ENCODE assay signal across 8 cellular contexts in genomic region chr1:197917813-197918646, GRCh38. TPM values are rescaled to one million over a fixed set of nuclear protein-coding genes. Genes with fewer than 3 reads are reported as not detected.
DNase-seq lines count a peak whose midpoint lies in the region; ATAC-seq, FAIRE-seq and TF ChIP-seq lines count a peak whose summit lies in the region.

No MANE protein-coding gene starts in this region.

- no peak overlapping the region for H3K14ac ChIP-seq in H1 (ENCODE audit: insufficient read length)

- 0 out of 2 replicates have a peak overlapping the region, but pooled peaks have one; percentile 27 for H3K18ac ChIP-seq in H1 (ENCODE audit: extremely low read depth, low read length)

- TF ChIP-seq CTCF in H1 (IDR thresholded peaks at IDR 0.05; ENCODE audit: control extremely low read depth in 1 of 3, insufficient read depth in 1 of 3, low read depth in 1 of 3, low read length in 3 of 3) (no peak), gastroesophageal sphincter (IDR thresholded peaks at IDR 0.05) (no peak)

- CTCF ChIA-PET in H1 (lab: Charles Lee; ENCODE audit: partially characterized antibody) = interaction anchor here (0.6 to 6.4 kb wide), 14 partner anchors 9 to 1466 kb away, joined by 3 to 112 read pairs (median 3); partner anchors contain the start of gene C1orf53

- no peak overlapping the region for H3K56ac ChIP-seq in H1 (replicated peaks; ENCODE audit: insufficient read length, low read depth, low read length)

- peaks cover 92 to 100% (median 99%) of the 10 kb centered on the region in 4 experiments for H3K27me3 ChIP-seq in H1 (replicated peaks in 1 of 4; ENCODE audit: control insufficient read depth in 3 of 4, extremely low read depth in 1 of 4, insufficient read depth in 3 of 4, low read length in 3 of 4)
- H3K27me3 ChIP-seq in neuron (ENCODE audit: insufficient read depth, low read length) = peaks cover 99% of the 10 kb centered on the region
- H3K27me3 ChIP-seq in gastroesophageal sphincter = peaks cover 100% of the 10 kb centered on the region

- H3K23me2 ChIP-seq in H1 (ENCODE audit: low read depth, low read length) = peaks cover 5% of the 10 kb centered on the region

- H3K23ac ChIP-seq in H1 (ENCODE audit: insufficient read length) = no peak overlapping the region

- ATAC-seq in gastroesophageal sphincter (no peak), HG03520 (IDR thresholded peaks at IDR 0.05; ENCODE audit: unreplicated experiment) (no peak), HG03565 (IDR thresholded peaks at IDR 0.05; ENCODE audit: unreplicated experiment) (no peak), GM21717 (IDR thresholded peaks at IDR 0.05; ENCODE audit: unreplicated experiment) (no peak)

- no peak overlapping the region for H2BK20ac ChIP-seq in H1 (ENCODE audit: low read length)

- H3K79me1 ChIP-seq in H1 (ENCODE audit: low read depth, low read length) = no peaks in the 10 kb centered on the region

- no peak overlapping the region for H2AK5ac ChIP-seq in H1 (ENCODE audit: low read depth, low read length)

- TF ChIP-seq EP300 in H1 (IDR thresholded peaks at IDR 0.05; ENCODE audit: borderline replicate concordance in 1 of 2, low read depth in 2 of 2, low read length in 2 of 2) (no peak), gastroesophageal sphincter (IDR thresholded peaks at IDR 0.05) (no peak)

- TF ChIP-seq RAD21 in H1 (IDR thresholded peaks at IDR 0.05 in 1 of 2, conservative IDR thresholded peaks at IDR 0.05 in 1 of 2; ENCODE audit: low read depth in 2 of 2, low read length in 2 of 2) = no peak

- H2BK12ac ChIP-seq in H1 (ENCODE audit: low read depth, low read length) = no peak overlapping the region

- H3K9ac ChIP-seq in ES-I3 (ENCODE audit: low read depth, low read length) (peak overlapping the region; percentile 42; the same call in 1 of the 2 replicates), H1 (replicated peaks in 1 of 4; ENCODE audit: extremely low read depth in 1 of 4, low read depth in 3 of 4, low read length in 3 of 4) (no peak overlapping the region)

- H2BK15ac ChIP-seq in H1 (ENCODE audit: low read length) = no peak overlapping the region; the same call in 1 of the 2 replicates

- H3K4me2 ChIP-seq in H1 (ENCODE audit: insufficient read depth in 1 of 2, low read depth in 2 of 2, low read length in 2 of 2) = peak overlapping the region; percentile 65 to 73

- H4K91ac ChIP-seq in H1 (replicated peaks; ENCODE audit: insufficient read length, low read length) = no peak overlapping the region

- no peak overlapping the region for H2BK5ac ChIP-seq in H1 (ENCODE audit: low read depth, low read length)

- peaks cover 5 to 9% of the 10 kb centered on the region in 2 experiments for H4K20me1 ChIP-seq in H1 (replicated peaks in 1 of 2; ENCODE audit: control insufficient read depth in 1 of 2, insufficient read depth in 2 of 2, low read length in 2 of 2)

- no peak overlapping the region for H2BK120ac ChIP-seq in H1 (replicated peaks; ENCODE audit: low read depth, low read length)

- H3K79me2 ChIP-seq in H1 (ENCODE audit: control insufficient read depth in 1 of 2, insufficient read depth in 2 of 2, low read length in 2 of 2) = no peaks in the 10 kb centered on the region

- H2AFZ ChIP-seq in H1 (ENCODE audit: low read length) = no peak overlapping the region
- H2AFZ ChIP-seq in neuron (ENCODE audit: low read depth, low read length) = peak overlapping the region; percentile 5

- no peak overlapping the region for H4K5ac ChIP-seq in H1 (ENCODE audit: insufficient read length, low read depth, low read length)

- H3K36me3 ChIP-seq in ES-I3 (ENCODE audit: insufficient read depth, low read length) = no peaks in the 10 kb centered on the region
- H3K36me3 ChIP-seq in H1 (ENCODE audit: control insufficient read depth in 2 of 4, insufficient read depth in 4 of 4, low read length in 3 of 4) = peaks cover 0 to 2% (median 0%) of the 10 kb centered on the region in 4 experiments; a peak in 1 of 8 replicates
- no peaks in the 10 kb centered on the region for H3K36me3 ChIP-seq in neuron (ENCODE audit: insufficient read depth, low read length)
- H3K36me3 ChIP-seq in gastroesophageal sphincter = no peaks in the 10 kb centered on the region

- no peak for FAIRE-seq in H1 (lab: Jason Lieb, UNC)

- H3K9me3 ChIP-seq in ES-I3 (ENCODE audit: control insufficient read depth, insufficient read depth, low read length) = no peaks in the 10 kb centered on the region
- H3K9me3 ChIP-seq in H1 (ENCODE audit: insufficient read depth in 2 of 2, low read depth in 1 of 2, low read length in 1 of 2) = no peaks in the 10 kb centered on the region
- H3K9me3 ChIP-seq in neuron (ENCODE audit: low read length) = no peaks in the 10 kb centered on the region
- H3K9me3 ChIP-seq in gastroesophageal sphincter = no peaks in the 10 kb centered on the region

- H3K4me3 ChIP-seq in H1 (ENCODE audit: extremely low read depth in 1 of 4, insufficient read depth in 2 of 4, low read depth in 3 of 4, low read length in 4 of 4) (peak overlapping the region; percentile 1 to 55 (median 22); a peak in 6 of 8 replicates), neuron (ENCODE audit: low read length) (no peak overlapping the region), gastroesophageal sphincter (peak overlapping the region in 1 of 2 donors; percentile 40)

- POLR2A ChIA-PET in H1 (lab: Charles Lee; ENCODE audit: partially characterized antibody) = interaction anchor here (1.3 to 2.0 kb wide), 4 partner anchors 9 to 27 kb away, joined by 3 to 15 read pairs (median 8); partner anchors contain the start of gene C1orf53

- TF ChIP-seq POLR2A in H1 (IDR thresholded peaks at IDR 0.05; ENCODE audit: control extremely low read depth in 1 of 2, low read depth in 2 of 2, low read length in 2 of 2) = no peak
- no peak for TF ChIP-seq POLR2A in gastroesophageal sphincter (IDR thresholded peaks at IDR 0.05)

- peak; percentile 33 for DNase-seq in RPMI8226
- DNase-seq in H1 (ENCODE audit: low read depth in 1 of 2, low spot score in 2 of 2) = peak in 1 of 2 experiments; percentile 65

- no peak overlapping the region for H3K4ac ChIP-seq in H1 (replicated peaks; ENCODE audit: insufficient read length, low read depth, low read length)

- peak overlapping the region; percentile 62 for H4K8ac ChIP-seq in H1 (ENCODE audit: extremely low read depth, insufficient read depth, low read length)

- 2% methylated on average over 61 of the region's 63 CpGs; no CpG with 5 or more reads in 1 of the 2 experiments for WGBS in H1 (ENCODE audit: extremely low coverage in 1 of 2, insufficient coverage in 1 of 2, insufficient read length in 1 of 2, insufficient replicate concordance in 2 of 2, low coverage in 1 of 2, low lambda C conversion rate in 2 of 2, missing lambda C conversion rate in 1 of 2), 2 experiments
- 2 to 11% methylated on average over 6 to 21 of the region's 63 CpGs for WGBS in gastroesophageal sphincter (ENCODE audit: low coverage in 1 of 2), 2 donors

- no peak overlapping the region for H3K27ac ChIP-seq in H1 (ENCODE audit: low read depth, low read length)
- H3K27ac ChIP-seq in gastroesophageal sphincter = no peak overlapping the region

- H3K4me1 ChIP-seq in ES-I3 (ENCODE audit: insufficient read depth, low read length) (peaks cover 10% of the 10 kb centered on the region), H1 (replicated peaks in 1 of 4; ENCODE audit: control insufficient read depth in 3 of 4, insufficient read depth in 4 of 4, low read length in 3 of 4) (peaks cover 14 to 52% (median 25%) of the 10 kb centered on the region in 4 experiments), neuron (ENCODE audit: insufficient read depth, low read length) (peaks cover 28% of the 10 kb centered on the region), gastroesophageal sphincter (peaks cover 0 to 76% (median 31%) of the 10 kb centered on the region in 3 donors)

TF ChIP-seq in H1, 55 proteins besides CTCF, POLR2A, EP300 and RAD21 (continues in another document):
- TF ChIP-seq RFX5 (IDR thresholded peaks at IDR 0.05; ENCODE audit: borderline replicate concordance, low read depth, low read length) (no peak), POLR2AphosphoS5 (IDR thresholded peaks at IDR 0.05; ENCODE audit: low read depth, low read length) (no peak), SRF (IDR thresholded peaks at IDR 0.05; ENCODE audit: low read depth, low read length) (no peak), ZNF274 (IDR thresholded peaks at IDR 0.05; ENCODE audit: borderline replicate concordance, extremely low read depth, low read length) (no peak), CBX5 (IDR thresholded peaks at IDR 0.05; ENCODE audit: low read depth, low read length) (no peak), SUZ12 (IDR thresholded peaks at IDR 0.05; ENCODE audit: low read length) (peak; percentile 98), KDM4A (IDR thresholded peaks at IDR 0.05; ENCODE audit: low read depth, low read length, severe bottlenecking) (peak; percentile 47), YY1 (IDR thresholded peaks at IDR 0.05; ENCODE audit: low read depth, low read length) (no peak)

RNA-seq across cellular contexts. Expression of gene LHX9, which starts 0.9 kb away (rescaled TPM):
- not detected in 2 replicates for total RNA-seq in H1 (2021; fragmentation: NEBNext Ultra II Directional; extraction: Animal tissue kit (Norgen Biotek cat#: 25700))
- polyA plus RNA-seq in H1 (2011; rRNA removed) = not detected in 2 replicates
- polyA plus RNA-seq in H1 (2011; cell fraction: cytosol; rRNA removed) = not detected
- polyA plus RNA-seq in H1 (2011; cell fraction: nucleus; rRNA removed) = not detected
- polyA plus RNA-seq in H1 (2012, experiment 1 of 2) = not detected in 4 replicates
- not detected for polyA plus RNA-seq in H1 (2012, experiment 2 of 2)
- polyA plus RNA-seq in H1 (2013, experiment 1 of 2) = under 0.01 TPM
- 0.02 TPM for polyA plus RNA-seq in H1 (2013, experiment 2 of 2)
- polyA minus RNA-seq in H1 (2011; rRNA and poly(A)+ RNA removed) = not detected in 2 replicates
- polyA minus RNA-seq in H1 (2011; cell fraction: cytosol; rRNA and poly(A)+ RNA removed) = not detected
- polyA minus RNA-seq in H1 (2011; cell fraction: nucleus; rRNA and poly(A)+ RNA removed) = not detected
- not detected for total RNA-seq in gastroesophageal sphincter

RNA-seq across cellular contexts. Expression of gene C1orf53, which starts 15.6 kb away (rescaled TPM):
- 0.56 and 0.80 TPM in 2 replicates for total RNA-seq in H1 (2021; fragmentation: NEBNext Ultra II Directional; extraction: Animal tissue kit (Norgen Biotek cat#: 25700))
- polyA plus RNA-seq in H1 (2011; rRNA removed) = 1.3 and 1.8 TPM in 2 replicates
- polyA plus RNA-seq in H1 (2011; cell fraction: cytosol; rRNA removed) = 1.2 TPM
- polyA plus RNA-seq in H1 (2011; cell fraction: nucleus; rRNA removed) = 0.91 TPM
- 0.92 to 1.1 TPM (median 0.95 TPM) in 3 of 4 replicates, not detected in the other for polyA plus RNA-seq in H1 (2012, experiment 1 of 2)
- polyA plus RNA-seq in H1 (2012, experiment 2 of 2) = 2.7 TPM
- 1.8 TPM for polyA plus RNA-seq in H1 (2013, experiment 1 of 2)
- polyA plus RNA-seq in H1 (2013, experiment 2 of 2) = 1.4 TPM
- polyA minus RNA-seq in H1 (2011; rRNA and poly(A)+ RNA removed) = 0.63 TPM in 1 of 2 replicates, not detected in the other
- polyA minus RNA-seq in H1 (2011; cell fraction: cytosol; rRNA and poly(A)+ RNA removed) = not detected
- not detected for polyA minus RNA-seq in H1 (2011; cell fraction: nucleus; rRNA and poly(A)+ RNA removed)
- total RNA-seq in gastroesophageal sphincter = under 1 TPM in 1 of 4 donors, not detected in 3; 0.94 TPM
